33 cellular contexts compared by ENCODE assay signal in the genomic region with DNA sequence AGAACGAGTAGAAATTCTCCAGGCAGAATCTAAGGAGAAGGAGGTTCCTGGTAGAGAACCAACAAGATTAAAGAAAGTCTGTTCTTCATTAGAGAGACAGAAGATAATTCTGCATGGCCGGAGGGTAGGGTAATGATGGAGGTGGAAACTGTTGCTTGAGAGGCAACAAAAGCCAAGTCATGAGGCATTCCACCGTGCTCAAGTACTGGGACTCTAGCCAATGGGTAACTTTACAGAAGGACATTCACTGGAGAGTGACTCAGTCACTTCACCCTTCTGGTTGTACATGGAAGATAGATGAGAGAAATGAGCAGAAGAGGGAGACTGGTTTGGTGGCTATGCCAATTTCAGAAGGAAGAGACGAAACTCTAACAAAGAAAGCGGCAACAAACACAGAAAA.
DNase-seq lines count a peak whose midpoint lies in the region; ATAC-seq lines count a peak whose summit lies in the region.
"Had no signal": no experiment of that assay in that cellular context is flagged by ENCODE, and none has a peak within 500 bp of the region (broad histone marks: within the 10 kb centered on the region; RNA-seq: fewer than 3 reads in every experiment).

No MANE protein-coding gene starts in this region.

- H3K4me1 ChIP-seq in adipocyte (ENCODE audit: control insufficient read depth, insufficient read depth, low read length): no peaks in the 10 kb centered on the region
- H3K4me1 ChIP-seq: BE2C, gastroesophageal sphincter, Peyer's patch, suprapubic skin, upper lobe of left lung had no signal

- DNase-seq in AG08396 (ENCODE audit: low spot score): peak; percentile 19
- DNase-seq in GM04504 (ENCODE audit: low read depth): peak; percentile 78
- DNase-seq in adipocyte (ENCODE audit: low read depth): peak; percentile 56
- peak; percentile 12 for DNase-seq in kidney tubule cell (ENCODE audit: low spot score)
- DNase-seq in Kasumi-1 (lab: John Stamatoyannopoulos, UW): no peak
- DNase-seq: activated B cell treated with CpG ODN at 0.5 μM for 24 hours; activated CD4-positive, alpha-beta T cell treated with anti-CD3 and anti-CD28 coated beads, Interleukin-2, amount 10 ng/mL, durations not matched to agents 7 days and 5 days; activated effector memory CD4-positive, alpha-beta T cell treated with anti-CD3 and anti-CD28 coated beads, Interleukin-2, amount 50 U/mL, for 16 hours; activated naive CD8-positive, alpha-beta T cell treated with anti-CD3 and anti-CD28 coated beads for 36 hours; activated T-cell treated with anti-CD3 and anti-CD28 coated beads, Interleukin-2, amount 50 U/mL, for 24 hours; BE2C; CD8-positive, alpha-beta memory T cell; dermis blood vessel endothelial cell; DMS 273 treated with DMSO at 0.1 percent for 48 hours; endodermal cell; hippocampal formation; left cardiac atrium; NCI-H1092 treated with DMSO at 0.1 percent for 48 hours; NCI-H1694 treated with DMSO at 0.1 percent for 48 hours; NCI-H446; NCI-H774; nephron progenitor cell; Peyer's patch; SIG-M5; stimulated activated naive CD4-positive, alpha-beta T cell; T1000 had no signal

- H3K9ac ChIP-seq in adipocyte (ENCODE audit: low read length): no peak overlapping the region

- no peak overlapping the region for H3K4me3 ChIP-seq in adipocyte (ENCODE audit: low read length)
- H3K4me3 ChIP-seq: gastroesophageal sphincter, Peyer's patch, suprapubic skin, upper lobe of left lung had no signal

- no peaks in the 10 kb centered on the region for H3K36me3 ChIP-seq in adipocyte (ENCODE audit: control insufficient read depth, insufficient read depth, low read length, severe bottlenecking)
- H3K36me3 ChIP-seq: BE2C, gastroesophageal sphincter, Peyer's patch, suprapubic skin, upper lobe of left lung had no signal

- ATAC-seq in GM21515 (IDR thresholded peaks at IDR 0.05; ENCODE audit: unreplicated experiment) (no peak), GM21447 (IDR thresholded peaks at IDR 0.05; ENCODE audit: unreplicated experiment) (no peak), HG03571 (IDR thresholded peaks at IDR 0.05; ENCODE audit: unreplicated experiment) (no peak)
- ATAC-seq: esophagus mucosa, gastroesophageal sphincter, left cardiac atrium had no signal

- H3K9me3 ChIP-seq in adipocyte (ENCODE audit: control insufficient read depth, low read length): no peaks in the 10 kb centered on the region
- H3K9me3 ChIP-seq: BE2C, gastroesophageal sphincter, Peyer's patch, suprapubic skin, upper lobe of left lung had no signal

- peaks cover 50% of the 10 kb centered on the region for H3K27me3 ChIP-seq in adipocyte (replicated peaks; ENCODE audit: control insufficient read depth, insufficient read depth, low read length)
- H3K27me3 ChIP-seq: BE2C, gastroesophageal sphincter, Peyer's patch, upper lobe of left lung had no signal

Comparison
In these comparisons a context has a peak if more than half of its experiments do, and no peak if none do; other contexts are left out.
1. DNase-seq: peak in AG08396 (single experiment), GM04504 (single experiment), adipocyte (single experiment) and kidney tubule cell (single experiment); none in Kasumi-1 (0 of 2).